ENCODE assay signal across 21 cellular contexts in genomic region chr2:231909631-231910030, GRCh38. TPM values are rescaled to one million over a fixed set of nuclear protein-coding genes. Genes with fewer than 3 reads are reported as not detected.
"Had no signal": no experiment of that assay in that cellular context is flagged by ENCODE, and none has a peak within 500 bp of the region (broad histone marks: within the 10 kb centered on the region; RNA-seq: fewer than 3 reads in every experiment).

No MANE protein-coding gene starts in this region.

- H3K9me3 ChIP-seq: adrenal gland, neutrophil, right lobe of liver, thoracic aorta, upper lobe of left lung had no signal

- DNase-seq: activated naive CD4-positive, alpha-beta T cell treated with anti-CD3 and anti-CD28 coated beads, Interleukin-2, amount 50 U/mL, for 16 hours; activated T-cell treated with anti-CD3 and anti-CD28 coated beads, Interleukin-2, amount 50 U/mL, for 24 hours; adrenal gland; effector memory CD8-positive, alpha-beta T cell; hypothalamus; islet precursor cell; small intestine; stimulated activated CD4-positive, alpha-beta T cell treated with anti-CD3 and anti-CD28 coated beads, Interleukin-2, amount 100 ng/mL, for 48 hours; T-helper 9 cell; upper lobe of left lung; WERI-Rb-1 had no signal

- H3K4me3 ChIP-seq: adrenal gland, right lobe of liver, thoracic aorta, upper lobe of left lung had no signal

- H3K9ac ChIP-seq: parathyroid adenoma had no signal

- H3K27me3 Mint-ChIP-seq: activated T-cell treated with anti-CD3 and anti-CD28 coated beads, Interleukin-2, amount 50 U/mL, for 24 hours had no signal

- H3K27me3 ChIP-seq: adrenal gland, right lobe of liver, upper lobe of left lung had no signal

- H3K36me3 Mint-ChIP-seq: mesothelial cell of epicardium; natural killer cell treated with Interleukin-12 subunit alpha and Interleukin-12 subunit beta and Interleukin-15 and Interleukin-18, amount 100 ng/mL, for 72 hours had no signal

- H3K27ac Mint-ChIP-seq: activated T-cell treated with anti-CD3 and anti-CD28 coated beads, Interleukin-2, amount 50 U/mL, for 24 hours; dendritic cell treated with granulocyte-macrophage colony-stimulating factor and Interleukin-4, amounts not matched to agents 40 ng/mL and 50 ng/mL, for 4 days; effector memory CD8-positive, alpha-beta T cell; mesothelial cell of epicardium; natural killer cell treated with Interleukin-12 subunit alpha and Interleukin-12 subunit beta and Interleukin-15 and Interleukin-18, amount 100 ng/mL, for 72 hours had no signal

- H3K9me3 Mint-ChIP-seq: activated T-cell treated with anti-CD3 and anti-CD28 coated beads, Interleukin-2, amount 50 U/mL, for 24 hours; dendritic cell treated with granulocyte-macrophage colony-stimulating factor and Interleukin-4, amounts not matched to agents 40 ng/mL and 50 ng/mL, for 4 days; effector memory CD8-positive, alpha-beta T cell; mesothelial cell of epicardium; natural killer cell treated with Interleukin-12 subunit alpha and Interleukin-12 subunit beta and Interleukin-15 and Interleukin-18, amount 100 ng/mL, for 72 hours had no signal

- H3K4me3 Mint-ChIP-seq: activated T-cell treated with anti-CD3 and anti-CD28 coated beads, Interleukin-2, amount 50 U/mL, for 24 hours; dendritic cell treated with granulocyte-macrophage colony-stimulating factor and Interleukin-4, amounts not matched to agents 40 ng/mL and 50 ng/mL, for 4 days; effector memory CD8-positive, alpha-beta T cell; mesothelial cell of epicardium; natural killer cell treated with Interleukin-12 subunit alpha and Interleukin-12 subunit beta and Interleukin-15 and Interleukin-18, amount 100 ng/mL, for 72 hours had no signal

- ATAC-seq: effector memory CD8-positive, alpha-beta T cell; natural killer cell treated with Interleukin-12 subunit alpha and Interleukin-12 subunit beta and Interleukin-15 and Interleukin-18, amount 100 ng/mL, for 72 hours; right lobe of liver had no signal

- H3K4me1 ChIP-seq: adrenal gland, parathyroid adenoma, right lobe of liver, upper lobe of left lung had no signal

- H3K27ac ChIP-seq: adrenal gland, epithelial cell of prostate, neutrophil, parathyroid adenoma, right lobe of liver, thoracic aorta, upper lobe of left lung, WERI-Rb-1 had no signal

- H3K36me3 ChIP-seq: adrenal gland, neutrophil, right lobe of liver, thoracic aorta, upper lobe of left lung, WERI-Rb-1 had no signal

- H3K4me1 Mint-ChIP-seq: mesothelial cell of epicardium had no signal

RNA-seq across cellular contexts. Expression of gene NPPC, which starts 16.6 kb away (rescaled TPM):
- total RNA-seq: bronchial epithelial cell, fibroblast of lung, right lobe of liver, thoracic aorta, upper lobe of left lung had no signal
